8 cellular contexts compared by ENCODE assay signal in the genomic region with DNA sequence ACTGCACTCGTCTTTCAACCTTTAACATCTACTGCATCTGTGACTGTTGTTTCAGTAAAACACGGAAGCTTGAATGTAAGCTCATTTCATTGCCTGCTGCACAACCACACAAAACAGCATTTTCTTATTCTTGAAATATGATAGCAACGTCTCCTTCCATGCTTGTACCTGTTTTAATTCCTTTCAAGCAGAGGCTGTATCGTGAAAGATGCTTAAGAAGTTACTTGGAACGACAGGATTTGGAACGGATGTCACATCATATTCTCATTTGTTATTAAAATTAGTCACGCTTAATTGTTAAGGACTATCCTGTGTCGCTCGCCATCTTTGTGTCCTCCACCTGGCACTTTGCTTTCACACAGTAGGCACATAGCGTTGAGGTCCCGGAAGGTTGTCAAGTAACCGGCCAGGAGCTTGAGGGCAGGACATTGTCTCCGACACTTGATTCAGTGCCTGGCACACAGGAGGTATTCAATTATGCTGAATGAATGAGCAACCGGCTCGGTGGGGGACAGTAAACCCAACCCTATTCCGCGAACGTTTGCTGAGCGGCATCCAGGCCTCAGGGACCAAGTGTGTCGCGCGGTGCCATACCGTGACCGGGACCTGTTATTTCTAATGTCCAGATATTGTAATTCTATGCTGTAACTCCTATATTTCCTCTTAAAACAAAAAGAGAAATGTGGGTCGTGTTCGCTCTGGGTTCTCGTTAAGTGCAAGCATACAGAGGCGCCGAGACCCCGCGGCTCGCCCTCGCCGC. TPM values are rescaled to one million over a fixed set of nuclear protein-coding genes. Genes with fewer than 3 reads are reported as not detected.
DNase-seq lines count a peak whose midpoint lies in the region; ATAC-seq, FAIRE-seq and TF ChIP-seq lines count a peak whose summit lies in the region.

No MANE protein-coding gene starts in this region.

- DNase-seq in CD14-positive monocyte (ENCODE audit: low spot score) = no peak
- no peak for DNase-seq in GM19239 (ENCODE audit: insufficient read length, low spot score)
- DNase-seq in NCI-H82 (lab: John Stamatoyannopoulos, UW) = peak; percentile 61
- no peak for DNase-seq in activated naive CD8-positive, alpha-beta T cell treated with anti-CD3 and anti-CD28 coated beads for 36 hours
- no peak for DNase-seq in left ventricle myocardium superior
- DNase-seq in putamen (ENCODE audit: low spot score) = peak; percentile 67
- DNase-seq in HT-29 (ENCODE audit: low spot score) = no peak

- ATAC-seq in HG03342 (IDR thresholded peaks at IDR 0.05; ENCODE audit: unreplicated experiment) (peak; percentile 29), left ventricle myocardium superior (peak; percentile 40)

- FAIRE-seq in GM19239 (lab: Jason Lieb, UNC) = peak; percentile 76

- peaks cover 34% of the 10 kb centered on the region for H3K4me1 Mint-ChIP-seq in CD14-positive monocyte
- H3K4me1 Mint-ChIP-seq in activated naive CD8-positive, alpha-beta T cell treated with anti-CD3 and anti-CD28 coated beads for 36 hours = peaks cover 37% of the 10 kb centered on the region

- TF ChIP-seq CTCF in CD14-positive monocyte (IDR thresholded peaks at IDR 0.05) = no peak

- peaks cover 0 to 3% (median 0%) of the 10 kb centered on the region in 3 donors for H3K27me3 Mint-ChIP-seq in CD14-positive monocyte (ENCODE audit: low read depth in 3 of 3)
- H3K27me3 Mint-ChIP-seq in activated naive CD8-positive, alpha-beta T cell treated with anti-CD3 and anti-CD28 coated beads for 36 hours = no peaks in the 10 kb centered on the region

- peaks cover 0 to 2% (median 0%) of the 10 kb centered on the region in 7 donors for H3K9me3 Mint-ChIP-seq in CD14-positive monocyte
- H3K9me3 Mint-ChIP-seq in activated naive CD8-positive, alpha-beta T cell treated with anti-CD3 and anti-CD28 coated beads for 36 hours = no peaks in the 10 kb centered on the region

- H3K4me3 Mint-ChIP-seq in CD14-positive monocyte = peak overlapping the region; percentile 94 to 99
- H3K4me3 Mint-ChIP-seq in activated naive CD8-positive, alpha-beta T cell treated with anti-CD3 and anti-CD28 coated beads for 36 hours = peak overlapping the region; percentile 98

- H3K36me3 Mint-ChIP-seq in CD14-positive monocyte = peaks cover 0 to 4% of the 10 kb centered on the region in 2 donors
- peaks cover 12% of the 10 kb centered on the region for H3K36me3 Mint-ChIP-seq in activated naive CD8-positive, alpha-beta T cell treated with anti-CD3 and anti-CD28 coated beads for 36 hours

- peak overlapping the region; percentile 73 to 99 (median 98) for H3K27ac Mint-ChIP-seq in CD14-positive monocyte
- peak overlapping the region; percentile 96 for H3K27ac Mint-ChIP-seq in activated naive CD8-positive, alpha-beta T cell treated with anti-CD3 and anti-CD28 coated beads for 36 hours

- intact Hi-C loops in CD14-positive monocyte (cut with micrococcal nuclease) (loop anchor here (2.0 to 10.0 kb wide), 3 partner anchors 71 to 213 kb away; a partner anchor contains a TSS), left ventricle myocardium superior (cut with micrococcal nuclease) (no loop called here)

RNA-seq across cellular contexts. Expression of a gene that starts 0.5 kb away (rescaled TPM):
- polyA plus RNA-seq in CD14-positive monocyte = 10 to 100 TPM; 75.8 to 92.3 TPM
- total RNA-seq in activated naive CD8-positive, alpha-beta T cell treated with anti-CD3 and anti-CD28 coated beads for 36 hours = 10 to 100 TPM; 49.7 to 52.7 TPM
- total RNA-seq in left ventricle myocardium superior = 122 TPM
- 17.0 and 18.1 TPM in 2 replicates for total RNA-seq in HT-29 (2014; rRNA removed; shearing (Covaris generic))

Comparison
In these comparisons a context has a peak if more than half of its experiments do, and no peak if none do; other contexts are left out.
1. DNase-seq: peak in NCI-H82 (single experiment) and putamen (single experiment); none in CD14-positive monocyte (single experiment), GM19239 (single experiment), activated naive CD8-positive, alpha-beta T cell treated with anti-CD3 and anti-CD28 coated beads for 36 hours (single experiment), left ventricle myocardium superior (single experiment) and HT-29 (single experiment).